ENCODE assay signal across 1 cellular context in genomic region chr7:143437568-143437967, GRCh38.
TF ChIP-seq lines count a peak whose summit lies in the region.

No MANE protein-coding gene starts in this region.

TF ChIP-seq in IMR-90, 13 proteins besides CTCF, POLR2A, EP300 and RAD21:
- TF ChIP-seq CEBPB (IDR thresholded peaks at IDR 0.05; ENCODE audit: low read depth, low read length) (no peak), NFE2L2 (IDR thresholded peaks at IDR 0.05; ENCODE audit: low read depth, low read length) (no peak), MXI1 (IDR thresholded peaks at IDR 0.05; ENCODE audit: borderline replicate concordance, low read depth, low read length) (no peak), RCOR1 (IDR thresholded peaks at IDR 0.05; ENCODE audit: insufficient replicate concordance, low read length) (no peak), CHD1 (IDR thresholded peaks at IDR 0.05; ENCODE audit: low read depth, low read length) (no peak), SMC3 (IDR thresholded peaks at IDR 0.05; ENCODE audit: low read depth, low read length) (no peak), BHLHE40 (IDR thresholded peaks at IDR 0.05; ENCODE audit: low read depth, low read length) (no peak), FOS (IDR thresholded peaks at IDR 0.05; ENCODE audit: low read depth, low read length) (no peak), ELK1 (IDR thresholded peaks at IDR 0.05; ENCODE audit: borderline replicate concordance, low read depth, low read length) (no peak), MAZ (IDR thresholded peaks at IDR 0.05; ENCODE audit: borderline replicate concordance, low read depth, low read length) (no peak), RFX5 (IDR thresholded peaks at IDR 0.05; ENCODE audit: low read depth, low read length) (no peak)
